Comparison of ENCODE assay signal across 10 cellular contexts in the genomic region with DNA sequence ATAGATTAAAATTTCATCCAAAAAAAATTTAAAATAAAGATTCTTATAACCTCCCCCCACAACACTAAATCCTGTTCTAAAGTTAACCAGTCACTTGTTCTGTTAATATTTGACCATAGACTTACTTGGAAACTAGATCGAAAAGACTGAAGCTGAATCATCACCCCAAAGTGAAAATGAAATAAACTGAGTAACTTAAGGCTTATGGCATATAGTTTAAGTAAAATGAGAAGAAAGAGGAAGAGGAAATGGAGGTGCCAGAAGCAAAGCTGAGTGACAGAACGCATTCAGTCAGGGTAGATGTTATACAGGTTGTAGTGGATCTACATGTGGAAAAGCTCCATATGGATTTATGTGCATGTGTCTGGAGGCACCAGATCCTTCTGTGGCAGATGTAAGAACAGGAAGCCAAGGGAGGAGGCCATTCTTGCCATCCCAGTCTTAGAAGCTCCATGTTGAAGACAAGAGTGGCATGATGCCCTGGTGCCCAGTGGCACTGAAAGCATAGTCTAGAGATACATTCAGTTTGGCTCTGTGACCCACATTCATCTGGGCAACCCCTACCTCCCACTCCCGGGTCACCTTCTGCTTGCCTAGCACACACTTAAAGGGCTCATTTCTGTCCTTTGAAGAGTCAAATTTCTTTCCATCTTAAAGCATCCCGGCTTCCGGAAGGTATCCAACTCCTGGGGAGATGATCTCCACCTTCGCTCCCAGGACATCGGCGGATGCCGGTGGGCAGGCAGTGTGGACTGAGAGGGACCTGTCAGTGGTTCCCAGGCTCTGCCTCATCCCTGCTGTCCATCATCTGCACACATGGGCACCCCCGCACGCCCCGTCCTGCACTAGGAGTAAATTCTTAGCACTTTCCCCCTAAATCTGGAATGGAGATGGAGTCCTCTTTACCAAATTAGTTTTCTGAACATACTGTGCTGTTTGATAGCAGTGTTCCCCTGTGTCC.
DNase-seq lines count a peak whose midpoint lies in the region; ATAC-seq and FAIRE-seq lines count a peak whose summit lies in the region.
"Had no signal": no experiment of that assay in that cellular context is flagged by ENCODE, and none has a peak within 500 bp of the region (broad histone marks: within the 10 kb centered on the region; RNA-seq: fewer than 3 reads in every experiment).

No MANE protein-coding gene starts in this region.

- peak overlapping the region in 1 of 2 donors; percentile 72 for H3K27ac ChIP-seq in small intestine (ENCODE audit: low read depth in 1 of 2, low read length in 1 of 2)
- H3K27ac ChIP-seq: HL-60 had no signal

- peak overlapping the region; percentile 18 for H3K4me3 Mint-ChIP-seq in activated CD4-positive, alpha-beta T cell treated with anti-CD3 and anti-CD28 coated beads, Interleukin-2, amount 10 ng/mL, durations not matched to agents 24 days and 14 days
- peak overlapping the region; percentile 11 for H3K4me3 Mint-ChIP-seq in activated CD4-positive, alpha-beta memory T cell treated with anti-CD3 and anti-CD28 coated beads, Interleukin-2, amount 10 ng/mL, durations not matched to agents 7 days and 5 days

- FAIRE-seq in small intestine (lab: Jason Lieb, UNC): no peak
- FAIRE-seq: astrocyte had no signal

- intact Hi-C loops in activated CD4-positive, alpha-beta T cell treated with anti-CD3 and anti-CD28 coated beads, Interleukin-2, amount 10 ng/mL, durations not matched to agents 24 days and 14 days (cut with micrococcal nuclease): no loop called here

- peaks cover 2% of the 10 kb centered on the region for H3K36me3 Mint-ChIP-seq in activated CD4-positive, alpha-beta T cell treated with anti-CD3 and anti-CD28 coated beads, Interleukin-2, amount 10 ng/mL, durations not matched to agents 24 days and 14 days (ENCODE audit: low read depth)
- H3K36me3 Mint-ChIP-seq in activated CD4-positive, alpha-beta memory T cell treated with anti-CD3 and anti-CD28 coated beads, Interleukin-2, amount 10 ng/mL, durations not matched to agents 7 days and 5 days (ENCODE audit: low read depth): peaks cover 17% of the 10 kb centered on the region

- DNase-seq in activated CD4-positive, alpha-beta T cell treated with anti-CD3 and anti-CD28 coated beads, Interleukin-2, amount 10 ng/mL, durations not matched to agents 24 days and 14 days: peak; percentile 58
- DNase-seq in activated CD4-positive, alpha-beta T cell treated with anti-CD3 and anti-CD28 coated beads for 1 hour: no peak
- DNase-seq in activated CD4-positive, alpha-beta memory T cell treated with anti-CD3 and anti-CD28 coated beads, Interleukin-2, amount 10 ng/mL, durations not matched to agents 7 days and 5 days: no peak
- DNase-seq in small intestine: peak; percentile 36
- no peak for DNase-seq in DMS53 (lab: John Stamatoyannopoulos, UW)
- DNase-seq in activated effector memory CD4-positive, alpha-beta T cell treated with anti-CD3 and anti-CD28 coated beads, Interleukin-2, amount 50 U/mL, for 16 hours: no peak

- no peaks in the 10 kb centered on the region for H3K36me3 ChIP-seq in small intestine (ENCODE audit: control insufficient read depth in 2 of 2, insufficient read depth in 2 of 2, low read length in 2 of 2)

- H3K27me3 Mint-ChIP-seq in activated CD4-positive, alpha-beta T cell treated with anti-CD3 and anti-CD28 coated beads, Interleukin-2, amount 10 ng/mL, durations not matched to agents 24 days and 14 days: no peaks in the 10 kb centered on the region
- H3K27me3 Mint-ChIP-seq in activated CD4-positive, alpha-beta memory T cell treated with anti-CD3 and anti-CD28 coated beads, Interleukin-2, amount 10 ng/mL, durations not matched to agents 7 days and 5 days: no peaks in the 10 kb centered on the region

- H3K9me3 ChIP-seq in small intestine (ENCODE audit: control insufficient read depth, low read depth): no peaks in the 10 kb centered on the region

- no peaks in the 10 kb centered on the region for H3K27me3 ChIP-seq in small intestine (ENCODE audit: control insufficient read depth in 2 of 2, insufficient read depth in 2 of 2, low read length in 2 of 2)

- POLR2A ChIA-PET in activated CD4-positive, alpha-beta memory T cell treated with anti-CD3 and anti-CD28 coated beads, Interleukin-2, amount 10 ng/mL, durations not matched to agents 7 days and 5 days (lab: Charles Lee): interaction anchor here (0.6 kb wide), 1 partner anchor 1901 kb away, joined by 3 read pairs; no protein-coding TSS in a partner anchor

- H3K4me1 ChIP-seq in small intestine (ENCODE audit: control insufficient read depth in 2 of 2, insufficient read depth in 1 of 2, low read depth in 1 of 2, low read length in 1 of 2): no peaks in the 10 kb centered on the region

- CTCF ChIA-PET in activated CD4-positive, alpha-beta memory T cell treated with anti-CD3 and anti-CD28 coated beads, Interleukin-2, amount 10 ng/mL, durations not matched to agents 7 days and 5 days (lab: Charles Lee): interaction anchor here (1.2 to 1.3 kb wide), 2 partner anchors 12 to 95 kb away, joined by 3 to 6 read pairs; no protein-coding TSS in a partner anchor

- WGBS in small intestine, 3 donors: 87 to 89% (median 88%) methylated on average over 12 of the region's 12 CpGs

- peaks cover 8% of the 10 kb centered on the region for H3K9me3 Mint-ChIP-seq in activated CD4-positive, alpha-beta T cell treated with anti-CD3 and anti-CD28 coated beads, Interleukin-2, amount 10 ng/mL, durations not matched to agents 24 days and 14 days
- peaks cover 6% of the 10 kb centered on the region for H3K9me3 Mint-ChIP-seq in activated CD4-positive, alpha-beta memory T cell treated with anti-CD3 and anti-CD28 coated beads, Interleukin-2, amount 10 ng/mL, durations not matched to agents 7 days and 5 days

- H3K4me3 ChIP-seq in small intestine (ENCODE audit: low read depth in 1 of 2, low read length in 2 of 2): no peak overlapping the region

- peak overlapping the region; percentile 65 for H3K27ac Mint-ChIP-seq in activated CD4-positive, alpha-beta T cell treated with anti-CD3 and anti-CD28 coated beads, Interleukin-2, amount 10 ng/mL, durations not matched to agents 24 days and 14 days
- H3K27ac Mint-ChIP-seq in activated CD4-positive, alpha-beta memory T cell treated with anti-CD3 and anti-CD28 coated beads, Interleukin-2, amount 10 ng/mL, durations not matched to agents 7 days and 5 days: peak overlapping the region; percentile 76

- H3K4me1 Mint-ChIP-seq in activated CD4-positive, alpha-beta T cell treated with anti-CD3 and anti-CD28 coated beads, Interleukin-2, amount 10 ng/mL, durations not matched to agents 24 days and 14 days: peaks cover 20% of the 10 kb centered on the region
- peaks cover 46% of the 10 kb centered on the region for H3K4me1 Mint-ChIP-seq in activated CD4-positive, alpha-beta memory T cell treated with anti-CD3 and anti-CD28 coated beads, Interleukin-2, amount 10 ng/mL, durations not matched to agents 7 days and 5 days

- ATAC-seq in HG02763 (IDR thresholded peaks at IDR 0.05; ENCODE audit: unreplicated experiment): peak; percentile 58
- no peak for ATAC-seq in HG03039 (IDR thresholded peaks at IDR 0.05; ENCODE audit: unreplicated experiment)

Comparison
In these comparisons a context has a peak if more than half of its experiments do, and no peak if none do; other contexts are left out.
1. DNase-seq: peak in activated CD4-positive, alpha-beta T cell treated with anti-CD3 and anti-CD28 coated beads, Interleukin-2, amount 10 ng/mL, durations not matched to agents 24 days and 14 days (single experiment) and small intestine (single experiment); none in activated CD4-positive, alpha-beta T cell treated with anti-CD3 and anti-CD28 coated beads for 1 hour (single experiment), activated CD4-positive, alpha-beta memory T cell treated with anti-CD3 and anti-CD28 coated beads, Interleukin-2, amount 10 ng/mL, durations not matched to agents 7 days and 5 days (single experiment), DMS53 (single experiment) and activated effector memory CD4-positive, alpha-beta T cell treated with anti-CD3 and anti-CD28 coated beads, Interleukin-2, amount 50 U/mL, for 16 hours (single experiment).